In the genomic region with DNA sequence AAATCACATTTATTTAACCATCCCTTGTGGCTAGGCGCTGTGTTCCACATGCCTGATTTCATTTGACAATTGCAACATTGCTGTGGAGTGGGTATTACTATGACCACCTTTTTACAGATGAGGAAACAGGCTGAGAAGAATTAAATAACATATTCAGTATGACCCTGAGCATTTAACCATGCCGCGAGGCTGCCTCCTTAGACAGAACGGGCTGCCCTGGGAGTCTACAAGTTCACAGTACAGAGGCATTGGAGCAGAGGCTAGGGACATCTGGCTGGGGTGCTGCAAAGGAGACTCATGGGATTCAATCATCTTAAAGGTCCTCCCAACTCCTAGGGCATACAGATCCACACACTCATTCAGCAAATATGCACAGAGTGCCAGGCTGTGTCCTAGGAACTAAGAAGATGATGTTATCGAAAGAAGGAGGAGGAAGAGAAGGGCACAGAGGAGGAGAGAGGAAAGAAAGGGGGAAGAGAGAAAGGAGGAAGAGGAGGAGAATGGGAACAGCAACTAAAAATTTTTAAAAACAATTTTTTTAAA, we compare ENCODE assay signal across 28 cellular contexts.
DNase-seq lines count a peak whose midpoint lies in the region; ATAC-seq and TF ChIP-seq lines count a peak whose summit lies in the region.
"Had no signal": no experiment of that assay in that cellular context is flagged by ENCODE, and none has a peak within 500 bp of the region (broad histone marks: within the 10 kb centered on the region; RNA-seq: fewer than 3 reads in every experiment).

No MANE protein-coding gene starts in this region.

- H3K4me2 ChIP-seq in osteoblast (ENCODE audit: insufficient read depth, low read length), result no peak overlapping the region

- intact Hi-C loops in CD8-positive, alpha-beta T cell (cut with DNase I, micrococcal nuclease), result loop anchor here in 1 of 2 experiments (10.0 kb wide), 1 partner anchor 114 kb away; no protein-coding TSS in a partner anchor

- no peak for ATAC-seq in CD8-positive, alpha-beta T cell
- no peak for ATAC-seq in HG03342 (IDR thresholded peaks at IDR 0.05; ENCODE audit: unreplicated experiment)
- ATAC-seq: activated CD4-positive, alpha-beta T cell treated with anti-CD3 and anti-CD28 coated beads for 36 hours; activated T-helper 17 cell treated with anti-CD3 and anti-CD28 coated beads, Interleukin-2, amount 50 U/mL, for 72 hours; naive thymus-derived CD8-positive, alpha-beta T cell had no signal

- H3K9me3 ChIP-seq in osteoblast (ENCODE audit: low read depth, low read length), result no peaks in the 10 kb centered on the region
- H3K9me3 ChIP-seq in CD8-positive, alpha-beta T cell (ENCODE audit: low read length), result no peaks in the 10 kb centered on the region
- H3K9me3 ChIP-seq: esophagus squamous epithelium, thyroid gland had no signal

- no peak overlapping the region for H3K27ac ChIP-seq in osteoblast (ENCODE audit: low read depth, low read length)
- no peak overlapping the region for H3K27ac ChIP-seq in CD8-positive, alpha-beta T cell (ENCODE audit: low read depth, low read length)
- H3K27ac ChIP-seq: cardiac muscle cell, esophagus squamous epithelium, stomach, thyroid gland had no signal

- H3K4me1 Mint-ChIP-seq in activated CD4-positive, alpha-beta T cell treated with anti-CD3 and anti-CD28 coated beads, Interleukin-2, amount 10 ng/mL, durations not matched to agents 7 days and 5 days, result peaks cover 68% of the 10 kb centered on the region
- H3K4me1 Mint-ChIP-seq in CD8-positive, alpha-beta T cell (ENCODE audit: low read depth), result peaks cover 17% of the 10 kb centered on the region

- peak overlapping the region; percentile 59 for H3K27ac Mint-ChIP-seq in activated CD4-positive, alpha-beta T cell treated with anti-CD3 and anti-CD28 coated beads, Interleukin-2, amount 10 ng/mL, durations not matched to agents 7 days and 5 days
- no peak overlapping the region for H3K27ac Mint-ChIP-seq in CD8-positive, alpha-beta T cell
- H3K27ac Mint-ChIP-seq: activated CD4-positive, alpha-beta T cell treated with anti-CD3 and anti-CD28 coated beads for 36 hours; activated naive CD8-positive, alpha-beta T cell; activated T-helper 17 cell treated with anti-CD3 and anti-CD28 coated beads, Interleukin-2, amount 50 U/mL, for 72 hours; endodermal cell; H9 had no signal

- no peaks in the 10 kb centered on the region for H3K79me2 ChIP-seq in osteoblast (ENCODE audit: insufficient read depth, low read length)

- H3K27me3 ChIP-seq in osteoblast (ENCODE audit: insufficient read depth, low read length), result no peaks in the 10 kb centered on the region
- no peaks in the 10 kb centered on the region for H3K27me3 ChIP-seq in CD8-positive, alpha-beta T cell (ENCODE audit: insufficient read depth, low read length)
- H3K27me3 ChIP-seq: cardiac muscle cell had no signal

- peaks cover 3% of the 10 kb centered on the region for H3K36me3 Mint-ChIP-seq in activated CD4-positive, alpha-beta T cell treated with anti-CD3 and anti-CD28 coated beads, Interleukin-2, amount 10 ng/mL, durations not matched to agents 7 days and 5 days (ENCODE audit: low read depth)
- no peaks in the 10 kb centered on the region for H3K36me3 Mint-ChIP-seq in CD8-positive, alpha-beta T cell
- H3K36me3 Mint-ChIP-seq: activated naive CD8-positive, alpha-beta T cell; CD4-positive, alpha-beta memory T cell; immature natural killer cell; naive thymus-derived CD8-positive, alpha-beta T cell had no signal

- no peaks in the 10 kb centered on the region for H4K20me1 ChIP-seq in osteoblast (ENCODE audit: insufficient read depth, low read length)

- POLR2A ChIA-PET in activated CD4-positive, alpha-beta T cell treated with anti-CD3 and anti-CD28 coated beads, Interleukin-2, amount 10 ng/mL, durations not matched to agents 7 days and 5 days (lab: Charles Lee), result interaction anchor here (0.5 to 0.6 kb wide), 2 partner anchors 73 to 175 kb away, joined by 3 to 7 read pairs; no protein-coding TSS in a partner anchor
- POLR2A ChIA-PET in CD8-positive, alpha-beta T cell (lab: Charles Lee), result interaction anchor here (1.3 kb wide), 1 partner anchor 163 kb away, joined by 5 read pairs; no protein-coding TSS in a partner anchor

- H3K36me3 ChIP-seq in osteoblast (ENCODE audit: insufficient read depth, low read length), result no peaks in the 10 kb centered on the region
- H3K36me3 ChIP-seq in CD8-positive, alpha-beta T cell (ENCODE audit: insufficient read depth, low read length), result no peaks in the 10 kb centered on the region
- H3K36me3 ChIP-seq: cardiac muscle cell, esophagus squamous epithelium, stomach, thyroid gland had no signal

- no peak overlapping the region for H2AFZ ChIP-seq in osteoblast (ENCODE audit: low read length)

- H3K9me3 Mint-ChIP-seq in activated CD4-positive, alpha-beta T cell treated with anti-CD3 and anti-CD28 coated beads, Interleukin-2, amount 10 ng/mL, durations not matched to agents 7 days and 5 days, result no peaks in the 10 kb centered on the region
- H3K9me3 Mint-ChIP-seq in CD8-positive, alpha-beta T cell, result no peaks in the 10 kb centered on the region
- H3K9me3 Mint-ChIP-seq: activated T-helper 17 cell treated with anti-CD3 and anti-CD28 coated beads, Interleukin-2, amount 50 U/mL, for 72 hours; CD4-positive, alpha-beta memory T cell; endodermal cell; immature natural killer cell; naive thymus-derived CD8-positive, alpha-beta T cell had no signal

- CTCF ChIA-PET in activated CD4-positive, alpha-beta T cell treated with anti-CD3 and anti-CD28 coated beads, Interleukin-2, amount 10 ng/mL, durations not matched to agents 7 days and 5 days (lab: Charles Lee), result interaction anchor here (1.2 to 2.7 kb wide), 5 partner anchors 12 to 167 kb away, joined by 3 to 56 read pairs (median 5); a partner anchor contains a TSS
- CTCF ChIA-PET in CD8-positive, alpha-beta T cell (lab: Charles Lee), result interaction anchor here (1.6 to 4.5 kb wide), 3 partner anchors 9 to 223 kb away, joined by 10 to 90 read pairs (median 34); no protein-coding TSS in a partner anchor

- no peak for DNase-seq in activated CD4-positive, alpha-beta T cell treated with anti-CD3 and anti-CD28 coated beads, Interleukin-2, amount 10 ng/mL, durations not matched to agents 7 days and 5 days
- DNase-seq in activated CD4-positive, alpha-beta T cell treated with anti-CD3 and anti-CD28 coated beads for 48 hours, result no peak
- DNase-seq in LHCN-M2 (ENCODE audit: low read depth) (peak; percentile 82), epithelial cell of esophagus (ENCODE audit: low read depth) (peak; percentile 61), osteoblast (ENCODE audit: insufficient read length, low spot score, missing footprints) (peak; percentile 53), cerebellar cortex (ENCODE audit: low spot score) (no peak)
- DNase-seq in CD8-positive, alpha-beta T cell, result no peak
- DNase-seq: activated CD4-positive, alpha-beta T cell treated with anti-CD3 and anti-CD28 coated beads for 36 hours; AML-193; aorta; CD4-positive, alpha-beta memory T cell; DMS 273 treated with DMSO at 0.1 percent for 48 hours; endodermal cell; esophagus squamous epithelium; H9; hippocampal formation; immature natural killer cell; naive thymus-derived CD8-positive, alpha-beta T cell; NCI-H2029; NCI-H69; small intestine; stimulated activated CD4-positive, alpha-beta T cell treated with anti-CD3 and anti-CD28 coated beads, Interleukin-1b, Interleukin-23, amount 100 ng/mL, for 48 hours; stomach; thyroid gland had no signal

- H3K27me3 Mint-ChIP-seq in activated CD4-positive, alpha-beta T cell treated with anti-CD3 and anti-CD28 coated beads, Interleukin-2, amount 10 ng/mL, durations not matched to agents 7 days and 5 days, result peaks cover 5% of the 10 kb centered on the region
- H3K27me3 Mint-ChIP-seq in CD8-positive, alpha-beta T cell (ENCODE audit: low read depth), result peaks cover 4% of the 10 kb centered on the region
- H3K27me3 Mint-ChIP-seq: activated naive CD8-positive, alpha-beta T cell; activated T-helper 17 cell treated with anti-CD3 and anti-CD28 coated beads, Interleukin-2, amount 50 U/mL, for 72 hours had no signal

- H3K4me1 ChIP-seq in osteoblast (ENCODE audit: insufficient read depth, low read length), result no peaks in the 10 kb centered on the region
- H3K4me1 ChIP-seq in CD8-positive, alpha-beta T cell (ENCODE audit: insufficient read depth, low read length), result peaks cover 12% of the 10 kb centered on the region
- H3K4me1 ChIP-seq: esophagus squamous epithelium, stomach, thyroid gland had no signal

- H3K4me3 Mint-ChIP-seq in activated CD4-positive, alpha-beta T cell treated with anti-CD3 and anti-CD28 coated beads, Interleukin-2, amount 10 ng/mL, durations not matched to agents 7 days and 5 days, result no peak overlapping the region
- H3K4me3 Mint-ChIP-seq in CD8-positive, alpha-beta T cell, result no peak overlapping the region
- H3K4me3 Mint-ChIP-seq: activated CD4-positive, alpha-beta T cell treated with anti-CD3 and anti-CD28 coated beads for 36 hours; activated naive CD8-positive, alpha-beta T cell; CD4-positive, alpha-beta memory T cell; endodermal cell; H9; immature natural killer cell; naive thymus-derived CD8-positive, alpha-beta T cell had no signal

- TF ChIP-seq CTCF in epithelial cell of esophagus (IDR thresholded peaks at IDR 0.05; ENCODE audit: insufficient read depth, low read depth, low read length, missing control alignments) (no peak), osteoblast (IDR thresholded peaks at IDR 0.05; ENCODE audit: extremely low read depth, low read depth, low read length) (no peak)
- TF ChIP-seq CTCF in CD8-positive, alpha-beta T cell (IDR thresholded peaks at IDR 0.05), result no peak

- no peak overlapping the region for H3K4me3 ChIP-seq in epithelial cell of esophagus (ENCODE audit: low read length)
- no peak overlapping the region for H3K4me3 ChIP-seq in osteoblast (ENCODE audit: insufficient read depth, low read length)
- no peak overlapping the region for H3K4me3 ChIP-seq in CD8-positive, alpha-beta T cell (ENCODE audit: low read depth, low read length)
- H3K4me3 ChIP-seq: cardiac muscle cell, esophagus squamous epithelium, stomach, thyroid gland had no signal

Comparison
In these comparisons a context has a peak if more than half of its experiments do, and no peak if none do; other contexts are left out.
1. DNase-seq: peak in LHCN-M2 (single experiment), epithelial cell of esophagus (single experiment) and osteoblast (single experiment); none in activated CD4-positive, alpha-beta T cell treated with anti-CD3 and anti-CD28 coated beads, Interleukin-2, amount 10 ng/mL, durations not matched to agents 7 days and 5 days (single experiment), activated CD4-positive, alpha-beta T cell treated with anti-CD3 and anti-CD28 coated beads for 48 hours (single experiment), cerebellar cortex (single experiment) and CD8-positive, alpha-beta T cell (0 of 7).